Comparison of ENCODE assay signal across 21 cellular contexts in the genomic region with DNA sequence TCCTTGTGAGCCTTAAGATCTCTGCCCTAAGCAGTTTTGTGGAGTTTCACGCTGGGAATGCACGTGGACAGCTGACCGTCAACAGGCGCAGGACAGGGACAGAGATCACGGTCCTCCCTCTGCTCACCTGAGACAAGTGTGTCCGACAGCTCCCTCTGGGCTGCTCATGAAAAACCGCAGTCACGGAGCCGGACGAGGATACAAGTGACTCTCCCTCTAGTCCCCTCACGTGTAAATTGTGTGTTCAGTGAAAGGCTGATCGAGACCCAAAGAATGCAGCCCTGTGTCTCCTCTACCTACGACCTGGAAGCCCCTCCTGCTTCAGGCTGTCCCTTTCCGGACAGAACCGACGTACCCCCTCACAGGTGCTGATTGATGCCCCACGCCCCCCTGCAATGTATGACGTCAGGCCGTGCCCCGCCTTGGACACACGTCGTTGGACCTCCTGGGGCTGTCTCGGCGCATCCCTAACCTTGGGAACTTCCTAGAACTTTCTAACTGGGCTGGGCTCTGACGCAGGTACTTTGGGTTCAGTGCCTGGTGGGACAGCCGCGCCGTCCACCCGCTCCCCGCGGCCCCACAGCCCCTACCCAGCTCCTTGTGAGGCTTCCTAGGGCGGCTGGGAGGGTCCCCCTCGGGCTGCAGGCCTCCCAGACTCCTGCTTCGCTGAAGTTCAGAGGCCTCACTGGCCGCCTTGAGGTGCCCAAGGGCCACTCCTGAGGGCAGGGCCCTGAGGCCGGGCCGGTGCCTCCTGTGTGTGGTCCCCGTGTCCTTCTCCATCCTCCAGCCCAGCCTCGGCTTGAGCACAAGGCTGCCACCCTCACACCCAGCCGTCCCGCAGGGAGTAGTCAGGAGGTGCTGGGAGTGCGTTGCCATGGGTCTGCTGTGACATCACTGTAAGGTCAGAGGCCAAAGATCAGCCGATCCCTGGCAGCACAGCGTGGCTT. TPM values are rescaled to one million over a fixed set of nuclear protein-coding genes. Genes with fewer than 3 reads are reported as not detected.
DNase-seq lines count a peak whose midpoint lies in the region; ATAC-seq, FAIRE-seq and TF ChIP-seq lines count a peak whose summit lies in the region.
"Had no signal": no experiment of that assay in that cellular context is flagged by ENCODE, and none has a peak within 500 bp of the region (broad histone marks: within the 10 kb centered on the region; RNA-seq: fewer than 3 reads in every experiment).

A gene (minus strand): TSS at position 859 of the 947 bp plus-strand sequence. CDS start 79 bp downstream, at position 780.

- peak within 1 kb of the TSS in 3 of 4 donors; percentile 32 to 63 (median 38) for H3K4me3 Mint-ChIP-seq in CD4-positive, CD25-positive, alpha-beta regulatory T cell
- H3K4me3 Mint-ChIP-seq in T-cell: no peak within 1 kb of the TSS
- H3K4me3 Mint-ChIP-seq: activated CD8-positive, alpha-beta memory T cell treated with anti-CD3 and anti-CD28 coated beads, Interleukin-2, amount 10 ng/mL, durations not matched to agents 7 days and 5 days; GM23338 had no signal

- H3K9me3 Mint-ChIP-seq in CD4-positive, CD25-positive, alpha-beta regulatory T cell: peaks cover 0 to 7% (median 0%) of the 10 kb centered on the region in 7 donors
- H3K9me3 Mint-ChIP-seq in T-cell: no peaks in the 10 kb centered on the region

- H3K9ac ChIP-seq in HepG2 (ENCODE audit: insufficient read depth, low read depth, low read length): no peak within 1 kb of the TSS

- no peak for ATAC-seq in CD4-positive, CD25-positive, alpha-beta regulatory T cell (ENCODE audit: low read depth in 2 of 2)
- ATAC-seq in T-cell (replicated peaks in 1 of 4): no peak
- peak; percentile 60 for ATAC-seq in HepG2
- no peak for ATAC-seq in GM18511 (IDR thresholded peaks at IDR 0.05; ENCODE audit: unreplicated experiment)
- ATAC-seq: activated CD8-positive, alpha-beta memory T cell treated with anti-CD3 and anti-CD28 coated beads, Interleukin-2, amount 10 ng/mL, durations not matched to agents 7 days and 5 days; GM23338 had no signal

- peaks cover 41% of the 10 kb centered on the region for H3K36me3 ChIP-seq in CD4-positive, CD25-positive, alpha-beta regulatory T cell (ENCODE audit: control insufficient read depth, insufficient read depth, low read length)
- no peaks in the 10 kb centered on the region for H3K36me3 ChIP-seq in HepG2 (replicated peaks in 1 of 2; ENCODE audit: control insufficient read depth in 1 of 2, insufficient read depth in 2 of 2, low read length in 2 of 2)

- H3K79me2 ChIP-seq in HepG2 (ENCODE audit: insufficient read depth, low read length): no peaks in the 10 kb centered on the region

- no peak for TF ChIP-seq POLR2A in HepG2 (IDR thresholded peaks at IDR 0.05; ENCODE audit: insufficient read depth in 1 of 2, low read depth in 2 of 2, low read length in 2 of 2)

- H3K27me3 ChIP-seq in CD4-positive, CD25-positive, alpha-beta regulatory T cell (ENCODE audit: control insufficient read depth, insufficient read depth, low read length): no peaks in the 10 kb centered on the region
- H3K27me3 ChIP-seq in HepG2 (ENCODE audit: control insufficient read depth in 1 of 2, insufficient read depth in 2 of 2, low read length in 2 of 2): peaks cover 11 to 54% of the 10 kb centered on the region in 2 experiments
- H3K27me3 ChIP-seq: esophagus squamous epithelium had no signal

- CTCF ChIA-PET in T-cell (lab: Charles Lee): no interaction called here
- CTCF ChIA-PET in HepG2 (lab: Yijun Ruan, JAX; ENCODE audit: low intra/inter-chr PET ratio, low total read pairs): no interaction called here

- no peak within 1 kb of the TSS for H3K27ac ChIP-seq in CD4-positive, CD25-positive, alpha-beta regulatory T cell (ENCODE audit: insufficient read depth, low read length, poor library complexity, severe bottlenecking)
- H3K27ac ChIP-seq in HepG2 (ENCODE audit: extremely low read length, insufficient read depth, low read length): no peak within 1 kb of the TSS
- H3K27ac ChIP-seq: esophagus squamous epithelium had no signal

- no peaks in the 10 kb centered on the region for H3K9me3 ChIP-seq in CD4-positive, CD25-positive, alpha-beta regulatory T cell (ENCODE audit: control insufficient read depth in 2 of 2, low read length in 2 of 2)
- H3K9me3 ChIP-seq in HepG2 (ENCODE audit: low read length): no peaks in the 10 kb centered on the region
- H3K9me3 ChIP-seq: esophagus squamous epithelium had no signal

- peaks cover 12% of the 10 kb centered on the region for H3K36me3 Mint-ChIP-seq in CD4-positive, CD25-positive, alpha-beta regulatory T cell
- H3K36me3 Mint-ChIP-seq in T-cell: peaks cover 38% of the 10 kb centered on the region

- no peaks in the 10 kb centered on the region for H3K4me1 ChIP-seq in CD4-positive, CD25-positive, alpha-beta regulatory T cell (ENCODE audit: control insufficient read depth, insufficient read depth, low read length, poor library complexity, severe bottlenecking)
- H3K4me1 ChIP-seq in HepG2 (ENCODE audit: insufficient read depth, low read length): no peaks in the 10 kb centered on the region

- intact Hi-C loops in HepG2 (cut with micrococcal nuclease; ENCODE audit: unreplicated experiment) (no loop called here), posterior vena cava (cut with DNase I) (no loop called here)

- POLR2A ChIA-PET in T-cell (lab: Charles Lee): no interaction called here
- POLR2A ChIA-PET in HepG2 (lab: Yijun Ruan, JAX): no interaction called here

- no peak for DNase-seq in CD4-positive, CD25-positive, alpha-beta regulatory T cell
- no peak for DNase-seq in T-cell
- DNase-seq in HepG2 (ENCODE audit: low spot score): peak; percentile 12
- peak; percentile 67 for DNase-seq in posterior vena cava (ENCODE audit: low spot score)
- DNase-seq in DMS 273 (lab: John Stamatoyannopoulos, UW; ENCODE audit: unreplicated experiment): no peak
- DNase-seq in H4 (ENCODE audit: low spot score): no peak
- no peak for DNase-seq in CD1c-positive myeloid dendritic cell (ENCODE audit: extremely low spot score)
- DNase-seq: activated CD8-positive, alpha-beta memory T cell treated with anti-CD3 and anti-CD28 coated beads, Interleukin-2, amount 10 ng/mL, durations not matched to agents 7 days and 5 days; activated gamma-delta T cell; esophagus squamous epithelium; GDM1; islet precursor cell; Karpas-422; NCI-H1417; NK-92 treated with Interleukin-12 subunit alpha and Interleukin-12 subunit beta, amount 100 ng/mL, for 24 hours; RPMI8226; T-helper 1 cell had no signal

- in situ Hi-C loops in HepG2 (cut with HindIII; ENCODE audit: extremely low pct_ligation_motif_present, low pct_unique_long_range_greater_than_20kb): no loop called here

- H2AFZ ChIP-seq in HepG2 (ENCODE audit: low read length): no peak within 1 kb of the TSS
- H2AFZ ChIP-seq: GM23338 had no signal

- no peaks in the 10 kb centered on the region for H4K20me1 ChIP-seq in HepG2 (ENCODE audit: insufficient read depth, low read length)

- FAIRE-seq in HepG2 (lab: Jason Lieb, UNC): no peak
- FAIRE-seq: D721Med, GM12892 had no signal

- H3K4me2 ChIP-seq in HepG2 (ENCODE audit: low read depth, low read length): no peak within 1 kb of the TSS
- H3K4me2 ChIP-seq: GM23338 had no signal

- BruUV-seq in HepG2 (replicated peaks; lab: Mats Ljungman, UMichigan): no TSS peak

- no peak for TF ChIP-seq EP300 in HepG2 (IDR thresholded peaks at IDR 0.05; ENCODE audit: low read depth in 2 of 2, low read length in 2 of 2)
- TF ChIP-seq EP300 in HepG2 (CRISPR knock-in tag; IDR thresholded peaks at IDR 0.05; ENCODE audit: borderline replicate concordance): no peak

- WGBS in HepG2 (ENCODE audit: low lambda C conversion rate): 31% methylated on average over 20 of the region's 44 CpGs

- H3K27ac Mint-ChIP-seq in CD4-positive, CD25-positive, alpha-beta regulatory T cell: peak within 1 kb of the TSS in 2 of 3 donors; percentile 26 to 69
- H3K27ac Mint-ChIP-seq in T-cell: no peak within 1 kb of the TSS
- H3K27ac Mint-ChIP-seq: activated CD8-positive, alpha-beta memory T cell treated with anti-CD3 and anti-CD28 coated beads, Interleukin-2, amount 10 ng/mL, durations not matched to agents 7 days and 5 days; GM23338 had no signal

- H3K27me3 Mint-ChIP-seq in CD4-positive, CD25-positive, alpha-beta regulatory T cell: no peaks in the 10 kb centered on the region
- H3K27me3 Mint-ChIP-seq in T-cell: no peaks in the 10 kb centered on the region
- H3K27me3 Mint-ChIP-seq: activated CD8-positive, alpha-beta memory T cell treated with anti-CD3 and anti-CD28 coated beads, Interleukin-2, amount 10 ng/mL, durations not matched to agents 7 days and 5 days had no signal

- H3K4me1 Mint-ChIP-seq in CD4-positive, CD25-positive, alpha-beta regulatory T cell: peaks cover 0 to 4% (median 2%) of the 10 kb centered on the region in 4 donors
- H3K4me1 Mint-ChIP-seq in T-cell: no peaks in the 10 kb centered on the region
- H3K4me1 Mint-ChIP-seq: activated CD8-positive, alpha-beta memory T cell treated with anti-CD3 and anti-CD28 coated beads, Interleukin-2, amount 10 ng/mL, durations not matched to agents 7 days and 5 days; GM23338 had no signal

- no peak for TF ChIP-seq CTCF in HepG2 (CRISPR knock-in tag; IDR thresholded peaks at IDR 0.05)

- H3K4me3 ChIP-seq in CD4-positive, CD25-positive, alpha-beta regulatory T cell (ENCODE audit: low read depth, low read length): no peak within 1 kb of the TSS
- H3K4me3 ChIP-seq in HepG2 (replicated peaks in 1 of 3; ENCODE audit: insufficient read depth in 1 of 3, low read depth in 2 of 3, low read length in 3 of 3): no peak within 1 kb of the TSS
- H3K4me3 ChIP-seq: esophagus squamous epithelium, GM23338 had no signal

- no peak for TF ChIP-seq RAD21 in HepG2 (CRISPR knock-in tag; IDR thresholded peaks at IDR 0.05)

RNA-seq across cellular contexts. Expression of the gene that starts here (rescaled TPM):
- 21.2 TPM for total RNA-seq in CD4-positive, CD25-positive, alpha-beta regulatory T cell
- polyA plus RNA-seq in CD4-positive, CD25-positive, alpha-beta regulatory T cell: 1 to 10 TPM in 1 of 4 donors, under 1 TPM in 3; 0.16 to 1.6 (median 0.45) TPM
- total RNA-seq in T-cell (10 to 100 TPM; 18.4 to 33.9 (median 25.3) TPM), HepG2 (2016; rRNA removed; fragmentation: Illumina TruSeq; extraction: Trizol) (not detected in 2 replicates), posterior vena cava (1 to 10 TPM; 1.2 to 1.9 TPM)
- total RNA-seq in HepG2 (2016; cell fraction: cytosol; rRNA removed; fragmentation: Illumina TruSeq; extraction: Trizol; ENCODE audit: low read depth): not detected in 2 replicates
- not detected in 2 replicates for total RNA-seq in HepG2 (2016; cell fraction: insoluble cytoplasmic fraction; rRNA removed; fragmentation: Illumina TruSeq; extraction: Trizol)
- not detected in 2 replicates for total RNA-seq in HepG2 (2016; cell fraction: membrane; rRNA removed; fragmentation: Illumina TruSeq; extraction: Trizol)
- not detected in 2 replicates for total RNA-seq in HepG2 (2016; cell fraction: nucleus; rRNA removed; fragmentation: Illumina TruSeq; extraction: Trizol)
- polyA plus RNA-seq in HepG2 (2011; rRNA removed): 0.01 TPM in 1 of 2 replicates, not detected in the other
- polyA plus RNA-seq in HepG2 (2011; cell fraction: cytosol; rRNA removed): not detected in 2 replicates
- 0.03 TPM in 1 of 2 replicates, not detected in the other for polyA plus RNA-seq in HepG2 (2011; cell fraction: nucleus; rRNA removed)
- polyA plus RNA-seq in HepG2 (2012): not detected in 2 replicates
- not detected in 2 replicates for polyA plus RNA-seq in HepG2 (2016; cell fraction: cytosol; fragmentation: Illumina TruSeq; extraction: Trizol; ENCODE audit: low read depth)
- polyA plus RNA-seq in HepG2 (2016; cell fraction: insoluble cytoplasmic fraction; fragmentation: Illumina TruSeq; extraction: Trizol; ENCODE audit: low read depth): not detected in 2 replicates
- polyA plus RNA-seq in HepG2 (2016; cell fraction: membrane; fragmentation: Illumina TruSeq; extraction: Trizol; ENCODE audit: low read depth): not detected in 2 replicates
- not detected in 2 replicates for polyA plus RNA-seq in HepG2 (2016; cell fraction: nucleus; fragmentation: Illumina TruSeq; extraction: Trizol; ENCODE audit: insufficient read depth, low read depth)
- polyA minus RNA-seq in HepG2 (2011; rRNA and poly(A)+ RNA removed; ENCODE audit: low replicate concordance): 1.9 TPM in 1 of 2 replicates, not detected in the other
- not detected in 2 replicates for polyA minus RNA-seq in HepG2 (2011; cell fraction: cytosol; rRNA and poly(A)+ RNA removed)
- polyA minus RNA-seq in HepG2 (2011; cell fraction: nucleus; rRNA and poly(A)+ RNA removed): 0.13 TPM in 1 of 2 replicates, not detected in the other
- not detected in 2 replicates for total RNA-seq in H4 (2014; rRNA removed; shearing (Covaris generic))
- total RNA-seq: esophagus squamous epithelium had no signal

Comparison
In these comparisons a context has a peak if more than half of its experiments do, and no peak if none do; other contexts are left out.
1. DNase-seq: peak in HepG2 (single experiment) and posterior vena cava (single experiment); none in CD4-positive, CD25-positive, alpha-beta regulatory T cell (0 of 3), T-cell (0 of 34), DMS 273 (single experiment), H4 (single experiment) and CD1c-positive myeloid dendritic cell (single experiment).
2. H3K27ac Mint-ChIP-seq: peak in CD4-positive, CD25-positive, alpha-beta regulatory T cell (2 of 3); none in T-cell (0 of 2).
3. H3K4me3 Mint-ChIP-seq: peak in CD4-positive, CD25-positive, alpha-beta regulatory T cell (3 of 4); none in T-cell (0 of 3).